ENCODE assay signal across 16 cellular contexts in the genomic region with DNA sequence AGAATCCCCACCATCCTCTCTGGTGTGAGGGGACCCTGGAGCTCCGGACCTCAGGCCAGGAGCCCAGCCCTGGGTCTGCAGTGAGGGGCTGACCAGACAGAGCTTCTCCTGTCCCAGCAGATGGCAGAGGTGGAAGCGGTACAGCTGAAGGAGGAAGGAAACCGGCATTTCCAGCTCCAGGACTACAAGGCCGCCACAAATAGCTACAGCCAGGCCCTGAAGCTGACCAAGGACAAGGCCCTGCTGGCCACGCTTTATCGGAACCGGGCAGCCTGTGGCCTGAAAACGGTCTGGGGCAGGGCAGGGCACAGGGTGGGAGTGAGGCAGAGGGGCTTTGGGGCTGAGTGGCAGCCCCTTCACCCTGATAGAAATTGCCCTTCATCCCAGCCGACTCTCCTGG. TPM values are rescaled to one million over a fixed set of nuclear protein-coding genes. Genes with fewer than 3 reads are reported as not detected.
DNase-seq lines count a peak whose midpoint lies in the region; ATAC-seq and TF ChIP-seq lines count a peak whose summit lies in the region.
"Had no signal": no experiment of that assay in that cellular context is flagged by ENCODE, and none has a peak within 500 bp of the region (broad histone marks: within the 10 kb centered on the region; RNA-seq: fewer than 3 reads in every experiment).

No MANE protein-coding gene starts in this region.

- H4K8ac ChIP-seq in neuronal stem cell (ENCODE audit: low read depth, low read length): no peak overlapping the region

- no peak overlapping the region for H3K14ac ChIP-seq in neuronal stem cell (ENCODE audit: low read length)

- peaks cover 14% of the 10 kb centered on the region for H3K4me1 Mint-ChIP-seq in glutamatergic neuron (ENCODE audit: low read depth, unreplicated experiment)

- peaks cover 58% of the 10 kb centered on the region for H3K4me1 ChIP-seq in left ventricle myocardium inferior
- H3K4me1 ChIP-seq in neuronal stem cell (ENCODE audit: control insufficient read depth in 2 of 2, insufficient read depth in 1 of 2, low read depth in 1 of 2, low read length in 2 of 2): no peaks in the 10 kb centered on the region
- H3K4me1 ChIP-seq in sigmoid colon: no peaks in the 10 kb centered on the region
- H3K4me1 ChIP-seq: Peyer's patch had no signal

- no peaks in the 10 kb centered on the region for H3K79me1 ChIP-seq in neuronal stem cell (ENCODE audit: low read depth, low read length)

- no peak overlapping the region for H4K91ac ChIP-seq in neuronal stem cell (ENCODE audit: low read depth, low read length, poor library complexity)

- no peak overlapping the region for H2AFZ ChIP-seq in neuronal stem cell (ENCODE audit: low read length)

- H3K9me3 ChIP-seq in left ventricle myocardium inferior (replicated peaks): no peaks in the 10 kb centered on the region
- no peaks in the 10 kb centered on the region for H3K9me3 ChIP-seq in neuronal stem cell (replicated peaks in 1 of 2; ENCODE audit: control insufficient read depth in 2 of 2, insufficient read depth in 1 of 2, low read depth in 1 of 2, low read length in 2 of 2)
- H3K9me3 ChIP-seq in sigmoid colon: no peaks in the 10 kb centered on the region
- H3K9me3 ChIP-seq: BLaER1 treated with 17β-estradiol and CSF1 and Interleukin-3, amounts not matched to agents 10 nM and 100 nM; Peyer's patch had no signal

- H3K18ac ChIP-seq in neuronal stem cell (ENCODE audit: low read length): no peak overlapping the region

- H2BK12ac ChIP-seq in neuronal stem cell (ENCODE audit: low read length): no peak overlapping the region

- ATAC-seq in Right ventricle myocardium inferior: peak; percentile 20

- H3K27ac Mint-ChIP-seq in glutamatergic neuron (ENCODE audit: unreplicated experiment): no peak overlapping the region

- H2BK5ac ChIP-seq in neuronal stem cell (ENCODE audit: low read length): no peak overlapping the region

- H2BK120ac ChIP-seq in neuronal stem cell (ENCODE audit: low read depth, low read length): peak overlapping the region; percentile 66

- TF ChIP-seq CTCF in left ventricle myocardium inferior (IDR thresholded peaks at IDR 0.05; ENCODE audit: borderline replicate concordance): no peak
- no peak for TF ChIP-seq CTCF in glutamatergic neuron (IDR thresholded peaks at IDR 0.05; ENCODE audit: partially characterized antibody, unreplicated experiment)
- no peak for TF ChIP-seq CTCF in sigmoid colon (IDR thresholded peaks at IDR 0.05)

- no peak overlapping the region for H3K23ac ChIP-seq in neuronal stem cell (ENCODE audit: low read depth, low read length, poor library complexity)

- TF ChIP-seq POLR2A in sigmoid colon (IDR thresholded peaks at IDR 0.05): no peak

- intact Hi-C loops in Right ventricle myocardium inferior (cut with DNase I): no loop called here
- intact Hi-C loops in cardiac septum (cut with DNase I): no loop called here
- intact Hi-C loops in left ventricle myocardium inferior (cut with micrococcal nuclease): no loop called here
- intact Hi-C loops in sigmoid colon (cut with DNase I): no loop called here

- H3K36me3 Mint-ChIP-seq in glutamatergic neuron (ENCODE audit: unreplicated experiment): no peaks in the 10 kb centered on the region

- DNase-seq in Right ventricle myocardium inferior (ENCODE audit: missing footprints) (no peak), cardiac septum (ENCODE audit: low spot score) (no peak), left ventricle myocardium inferior (no peak), neuronal stem cell (ENCODE audit: low spot score) (no peak), HuH-7.5 (ENCODE audit: low spot score) (no peak), NCI-H2196 treated with DMSO at 0.1 percent for 48 hours (lab: John Stamatoyannopoulos, UW; ENCODE audit: unreplicated experiment) (no peak), glutamatergic neuron (no peak), sigmoid colon (no peak)
- DNase-seq: 8988T, H7, MV-4-11, NCI-H1417 treated with DMSO at 0.1 percent for 48 hours, NCI-H2029 treated with DMSO at 0.1 percent for 48 hours, NCI-H510A treated with DMSO at 0.1 percent for 48 hours, Peyer's patch had no signal

- H2AK5ac ChIP-seq in neuronal stem cell (ENCODE audit: low read depth, low read length): peak overlapping the region; percentile 40

- H3K27me3 Mint-ChIP-seq in glutamatergic neuron (ENCODE audit: unreplicated experiment): peaks cover 1% of the 10 kb centered on the region

- H3K4me3 ChIP-seq in left ventricle myocardium inferior (peak overlapping the region; percentile 68), neuronal stem cell (ENCODE audit: low read length in 2 of 2) (no peak overlapping the region), sigmoid colon (no peak overlapping the region)
- H3K4me3 ChIP-seq: BLaER1 treated with 17β-estradiol and CSF1 and Interleukin-3, amounts not matched to agents 10 nM and 100 nM; Peyer's patch had no signal

- TF ChIP-seq EP300 in sigmoid colon (IDR thresholded peaks at IDR 0.05): no peak

- H3K36me3 ChIP-seq in left ventricle myocardium inferior: peaks cover 15% of the 10 kb centered on the region
- H3K36me3 ChIP-seq in neuronal stem cell (replicated peaks in 1 of 2; ENCODE audit: control insufficient read depth in 2 of 2, insufficient read depth in 2 of 2, low read length in 2 of 2): no peaks in the 10 kb centered on the region
- no peaks in the 10 kb centered on the region for H3K36me3 ChIP-seq in sigmoid colon
- H3K36me3 ChIP-seq: BLaER1 treated with 17β-estradiol and CSF1 and Interleukin-3, amounts not matched to agents 10 nM and 100 nM; Peyer's patch had no signal

- WGBS in neuronal stem cell (ENCODE audit: extremely low coverage in 2 of 2, insufficient read length in 2 of 2, insufficient replicate concordance in 1 of 2), 2 donors: no CpG with 5 or more reads among the region's 9 CpGs
- WGBS in sigmoid colon, 2 donors: 71 to 79% methylated on average over 9 of the region's 9 CpGs

- H3K9me3 Mint-ChIP-seq in glutamatergic neuron (ENCODE audit: unreplicated experiment): peaks cover 2% of the 10 kb centered on the region

- H3K4ac ChIP-seq in neuronal stem cell (ENCODE audit: low read length): no peak overlapping the region

- H3K27me3 ChIP-seq in left ventricle myocardium inferior (ENCODE audit: low read depth): no peaks in the 10 kb centered on the region
- peaks cover 0 to 32% (median 0%) of the 10 kb centered on the region in 3 experiments for H3K27me3 ChIP-seq in neuronal stem cell (ENCODE audit: control insufficient read depth in 3 of 3, insufficient read depth in 3 of 3, low read depth in 1 of 3, low read length in 3 of 3)
- H3K27me3 ChIP-seq in sigmoid colon: no peaks in the 10 kb centered on the region
- H3K27me3 ChIP-seq: BLaER1 treated with 17β-estradiol and CSF1 and Interleukin-3, amounts not matched to agents 10 nM and 100 nM; Peyer's patch had no signal

- no peak overlapping the region for H2BK15ac ChIP-seq in neuronal stem cell (ENCODE audit: low read length)

- H3K27ac ChIP-seq in left ventricle myocardium inferior (replicated peaks) (peak overlapping the region; percentile 87), neuronal stem cell (replicated peaks; ENCODE audit: low read length) (no peak overlapping the region), sigmoid colon (no peak overlapping the region)
- H3K27ac ChIP-seq: BLaER1 treated with 17β-estradiol and CSF1 and Interleukin-3, amounts not matched to agents 10 nM and 100 nM; Peyer's patch had no signal

- H3K9ac ChIP-seq in neuronal stem cell (ENCODE audit: low read depth, low read length, poor library complexity): no peak overlapping the region
- H3K9ac ChIP-seq: BLaER1 treated with 17β-estradiol and CSF1 and Interleukin-3, amounts not matched to agents 10 nM and 100 nM had no signal

- no peak overlapping the region for H3K4me2 ChIP-seq in neuronal stem cell (ENCODE audit: insufficient read depth, low read length, poor library complexity, severe bottlenecking)
- H3K4me2 ChIP-seq: BLaER1 treated with 17β-estradiol and CSF1 and Interleukin-3, amounts not matched to agents 10 nM and 100 nM had no signal

- no peak overlapping the region for H3K4me3 Mint-ChIP-seq in glutamatergic neuron (ENCODE audit: unreplicated experiment)

RNA-seq across cellular contexts. Expression of a gene that starts 0.5 kb away (rescaled TPM):
- total RNA-seq in Right ventricle myocardium inferior (223 TPM), cardiac septum (259 TPM), left ventricle myocardium inferior (205 TPM), glutamatergic neuron (ENCODE audit: unreplicated experiment) (2.2 TPM), sigmoid colon (not detected)
- 0.03 TPM for polyA plus RNA-seq in neuronal stem cell (2013, experiment 1 of 2)
- polyA plus RNA-seq in neuronal stem cell (2013, experiment 2 of 2): 0.03 TPM
- under 1 TPM in 2 of 3 donors, not detected in 1; under 0.01 to 0.03 TPM for polyA plus RNA-seq in sigmoid colon
- total RNA-seq: Peyer's patch had no signal

RNA-seq across cellular contexts. Expression of a gene that starts 6.0 kb away (rescaled TPM):
- total RNA-seq in Right ventricle myocardium inferior (3.1 TPM), cardiac septum (3.8 TPM), left ventricle myocardium inferior (4.2 TPM), glutamatergic neuron (ENCODE audit: unreplicated experiment) (9.1 TPM), sigmoid colon (10 to 100 TPM in 3 of 4 donors, 1 to 10 TPM in 1; 6.6 to 16.8 (median 11.4) TPM)
- polyA plus RNA-seq in neuronal stem cell (2013, experiment 1 of 2): 10.0 TPM
- polyA plus RNA-seq in neuronal stem cell (2013, experiment 2 of 2): 9.9 TPM
- 10 to 100 TPM in 1 of 3 donors, 1 to 10 TPM in 2; 3.0 to 12.3 (median 3.0) TPM for polyA plus RNA-seq in sigmoid colon

RNA-seq across cellular contexts. Expression of a gene that starts 26.7 kb away (rescaled TPM):
- not detected for total RNA-seq in Right ventricle myocardium inferior
- total RNA-seq in cardiac septum: not detected
- total RNA-seq in left ventricle myocardium inferior: not detected
- not detected for polyA plus RNA-seq in neuronal stem cell (2013, experiment 1 of 2)
- polyA plus RNA-seq in neuronal stem cell (2013, experiment 2 of 2): not detected
- not detected for total RNA-seq in glutamatergic neuron (ENCODE audit: unreplicated experiment)
- not detected for total RNA-seq in sigmoid colon
- polyA plus RNA-seq in sigmoid colon: not detected
- total RNA-seq: Peyer's patch had no signal

RNA-seq across cellular contexts. Expression of a gene that starts 28.5 kb away (rescaled TPM):
- 4.8 TPM for total RNA-seq in Right ventricle myocardium inferior
- total RNA-seq in cardiac septum: 6.5 TPM
- total RNA-seq in left ventricle myocardium inferior: 4.6 TPM
- 7.1 TPM for polyA plus RNA-seq in neuronal stem cell (2013, experiment 1 of 2)
- 6.6 TPM for polyA plus RNA-seq in neuronal stem cell (2013, experiment 2 of 2)
- total RNA-seq in glutamatergic neuron (ENCODE audit: unreplicated experiment): 10.1 TPM
- 10 to 100 TPM in 1 of 4 donors, 1 to 10 TPM in 3; 4.3 to 12.6 (median 7.9) TPM for total RNA-seq in sigmoid colon
- polyA plus RNA-seq in sigmoid colon: 1 to 10 TPM; 2.8 to 9.7 (median 4.2) TPM

RNA-seq across cellular contexts. Expression of a gene that starts 46.0 kb away (rescaled TPM):
- not detected for total RNA-seq in Right ventricle myocardium inferior
- not detected for total RNA-seq in cardiac septum
- not detected for total RNA-seq in left ventricle myocardium inferior
- not detected for polyA plus RNA-seq in neuronal stem cell (2013, experiment 1 of 2)
- not detected for polyA plus RNA-seq in neuronal stem cell (2013, experiment 2 of 2)
- not detected for total RNA-seq in glutamatergic neuron (ENCODE audit: unreplicated experiment)
- total RNA-seq in sigmoid colon: not detected
- polyA plus RNA-seq in sigmoid colon: not detected
- total RNA-seq: H7, Peyer's patch had no signal

Comparison
In these comparisons a context has a peak if more than half of its experiments do, and no peak if none do; other contexts are left out.
1. RNA of a gene that starts 0.5 kb away (total RNA-seq): 259 TPM in cardiac septum (single experiment), 223 TPM in Right ventricle myocardium inferior (single experiment) and 205 TPM in left ventricle myocardium inferior (single experiment); 2.2 TPM in glutamatergic neuron (single experiment) and not detected in sigmoid colon; every median in the first group is over 10 times any median in the second.